17 cellular contexts compared by ENCODE assay signal in genomic region chr5:180792287-180792964, GRCh38. TPM values are rescaled to one million over a fixed set of nuclear protein-coding genes. Genes with fewer than 3 reads are reported as not detected.
"Had no signal": no experiment of that assay in that cellular context is flagged by ENCODE, and none has a peak within 500 bp of the region (broad histone marks: within the 10 kb centered on the region; RNA-seq: fewer than 3 reads in every experiment).

No MANE protein-coding gene starts in this region.

- H3K36me3 ChIP-seq: ovary had no signal

- H3K27ac ChIP-seq: adrenal gland, ovary, tibial nerve had no signal

- H3K4me3 Mint-ChIP-seq: activated B cell treated with CpG ODN at 0.5 μM for 24 hours; activated naive CD4-positive, alpha-beta T cell treated with anti-CD3 and anti-CD28 coated beads, Interleukin-2, amount 10 ng/mL, durations not matched to agents 7 days and 5 days had no signal

- DNase-seq: activated B cell treated with CpG ODN at 0.5 μM for 24 hours; activated CD4-positive, alpha-beta T cell treated with anti-CD3 and anti-CD28 coated beads for 48 hours; activated naive CD4-positive, alpha-beta T cell treated with anti-CD3 and anti-CD28 coated beads, Interleukin-2, amount 10 ng/mL, durations not matched to agents 7 days and 5 days; adrenal gland; hypothalamus; ovary; stimulated activated CD4-positive, alpha-beta T cell treated with anti-CD3 and anti-CD28 coated beads, Interleukin-12 subunit alpha, Interleukin-12 subunit beta, amount 100 ng/mL, for 4 hours; stimulated activated CD4-positive, alpha-beta T cell treated with anti-CD3 and anti-CD28 coated beads, Interleukin-2, amount 100 ng/mL, for 24 hours; substantia nigra had no signal

- H3K4me3 ChIP-seq: adrenal gland, ovary, tibial nerve had no signal

- H3K9me3 ChIP-seq: adrenal gland, ovary, tibial nerve had no signal

- H3K27ac Mint-ChIP-seq: activated naive CD4-positive, alpha-beta T cell treated with anti-CD3 and anti-CD28 coated beads, Interleukin-2, amount 10 ng/mL, durations not matched to agents 7 days and 5 days had no signal

- H3K9me3 Mint-ChIP-seq: activated B cell treated with CpG ODN at 0.5 μM for 24 hours; activated naive CD4-positive, alpha-beta T cell treated with anti-CD3 and anti-CD28 coated beads, Interleukin-2, amount 10 ng/mL, durations not matched to agents 7 days and 5 days had no signal

- H3K27me3 ChIP-seq: adrenal gland, ovary, tibial nerve had no signal

- H3K27me3 Mint-ChIP-seq: activated B cell treated with CpG ODN at 0.5 μM for 24 hours; activated naive CD4-positive, alpha-beta T cell treated with anti-CD3 and anti-CD28 coated beads, Interleukin-2, amount 10 ng/mL, durations not matched to agents 7 days and 5 days had no signal

RNA-seq across cellular contexts. Expression of gene OR2Y1, which starts 52.6 kb away (rescaled TPM):
- total RNA-seq: activated B cell treated with CpG ODN at 0.5 μM for 24 hours; activated CD8-positive, alpha-beta memory T cell treated with anti-CD3 and anti-CD28 coated beads for 36 hours; adrenal gland; kidney epithelial cell; liver; mesenteric fat pad; ovary; T-helper 2 cell treated with Interferon-gamma antibody and Interleukin-4, amounts not matched to agents 100 ng/mL and 5 ng/mL, for 36 hours; tibial nerve had no signal
- polyA plus RNA-seq: adrenal gland, esophagus, liver, neural cell, ovary had no signal
